ENCODE assay signal across 19 cellular contexts in the genomic region with DNA sequence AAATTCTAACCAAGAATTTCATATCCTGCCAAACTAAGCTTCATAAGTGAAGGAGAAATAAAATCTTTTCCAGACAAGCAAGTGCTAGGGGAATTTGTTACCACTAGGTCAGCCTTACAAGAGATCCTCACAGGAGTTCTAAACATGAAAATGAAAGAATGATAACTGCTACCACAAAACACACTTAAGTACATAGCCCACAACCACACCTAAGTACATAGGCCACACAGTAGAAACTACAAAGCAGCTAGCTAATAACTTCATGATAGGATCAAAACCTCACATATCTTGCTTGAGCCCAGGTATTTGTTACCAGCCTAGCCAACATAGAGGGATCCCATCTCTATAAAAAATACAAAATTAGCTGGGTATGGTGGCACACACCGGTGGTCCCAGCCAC. TPM values are rescaled to one million over a fixed set of nuclear protein-coding genes. Genes with fewer than 3 reads are reported as not detected.
DNase-seq lines count a peak whose midpoint lies in the region; ATAC-seq, FAIRE-seq and TF ChIP-seq lines count a peak whose summit lies in the region.
"Had no signal": no experiment of that assay in that cellular context is flagged by ENCODE, and none has a peak within 500 bp of the region (broad histone marks: within the 10 kb centered on the region; RNA-seq: fewer than 3 reads in every experiment).

No MANE protein-coding gene starts in this region.

- SMC1A ChIA-PET in GM12878 (lab: Charles Lee; ENCODE audit: uncharacterized antibody, unreplicated experiment) = interaction anchor here (0.8 kb wide), 1 partner anchor 12 kb away, joined by 3 read pairs; no protein-coding TSS in a partner anchor

- no peak overlapping the region for H2BK12ac ChIP-seq in trophoblast cell (ENCODE audit: low read length)

- H3K4ac ChIP-seq in trophoblast cell (ENCODE audit: low read depth, low read length) = no peak overlapping the region

- no peak for FAIRE-seq in GM12878 (lab: Jason Lieb, UNC)
- FAIRE-seq: GM12892, GM19239, H54 had no signal

- in situ Hi-C loops in GM12878 (cut with MboI) = no loop called here
- in situ Hi-C loops in HAP-1 (cut with MboI; ENCODE audit: low sequenced_read_pairs) = no loop called here

- BruUV-seq in GM12878 (replicated peaks; lab: Mats Ljungman, UMichigan) = no TSS peak

- no peak for DNase-seq in DND-41
- no peak for DNase-seq in GM12878 (ENCODE audit: low read depth, low spot score)
- no peak for DNase-seq in NCI-H1436 (lab: John Stamatoyannopoulos, UW)
- DNase-seq in trophoblast cell = no peak
- DNase-seq in HAP-1 (ENCODE audit: low spot score in 2 of 2) = no peak
- DNase-seq: Caco-2; CD4-positive, CD25-positive, alpha-beta regulatory T cell; CD8-positive, alpha-beta T cell; DMS153; EL; GDM1; HCEC 1CT had no signal

- CTCF ChIA-PET in GM12878 (lab: Yijun Ruan, JAX) = interaction anchor here (0.6 to 0.7 kb wide), 2 partner anchors 91 to 125 kb away, joined by 3 to 4 read pairs; no protein-coding TSS in a partner anchor

- no peak overlapping the region for H4K91ac ChIP-seq in trophoblast cell (ENCODE audit: low read depth, low read length)

- no peak overlapping the region for H3K18ac ChIP-seq in trophoblast cell (ENCODE audit: low read length)

- no peak overlapping the region for H2BK120ac ChIP-seq in trophoblast cell (ENCODE audit: insufficient read depth, low read length, poor library complexity)

- no peak overlapping the region for H3K27ac ChIP-seq in DND-41 (ENCODE audit: low read length)
- no peak overlapping the region for H3K27ac ChIP-seq in GM12878 (ENCODE audit: control insufficient read depth, insufficient read depth)
- no peak overlapping the region for H3K27ac ChIP-seq in trophoblast cell (ENCODE audit: low read depth, low read length)
- H3K27ac ChIP-seq: BLaER1, C4-2B had no signal

- H3K9ac ChIP-seq in DND-41 (ENCODE audit: low read depth, low read length) (no peak overlapping the region), GM12878 (ENCODE audit: control insufficient read depth, insufficient read depth, low read length) (no peak overlapping the region), trophoblast cell (ENCODE audit: low read length) (no peak overlapping the region)
- H3K9ac ChIP-seq: BLaER1 had no signal

- H4K20me1 ChIP-seq in DND-41 (ENCODE audit: insufficient read depth, low read length) (no peaks in the 10 kb centered on the region), GM12878 (ENCODE audit: control insufficient read depth, insufficient read depth) (no peaks in the 10 kb centered on the region)
- H4K20me1 ChIP-seq: BLaER1 had no signal

- H3K79me2 ChIP-seq in DND-41 (ENCODE audit: insufficient read depth, low read length) = no peaks in the 10 kb centered on the region
- H3K79me2 ChIP-seq in GM12878 (ENCODE audit: control insufficient read depth, insufficient read depth, low read length) = no peaks in the 10 kb centered on the region
- no peaks in the 10 kb centered on the region for H3K79me2 ChIP-seq in trophoblast cell (ENCODE audit: control insufficient read depth, insufficient read depth, low read length, poor library complexity)

- 86% methylated on average over 1 of the region's 1 CpG for WGBS in GM12878 (ENCODE audit: insufficient coverage, insufficient replicate concordance, low lambda C conversion rate, missing lambda C conversion rate)
- WGBS in trophoblast cell (ENCODE audit: extremely low coverage, insufficient coverage, insufficient read length) = no CpG with 5 or more reads among the region's 1 CpG

- H3K23ac ChIP-seq in trophoblast cell (ENCODE audit: low read length) = no peak overlapping the region

- H3K4me3 ChIP-seq in DND-41 (ENCODE audit: low read depth in 1 of 2, low read length in 2 of 2) = no peak overlapping the region
- H3K4me3 ChIP-seq in GM12878 = no peak overlapping the region
- no peak overlapping the region for H3K4me3 ChIP-seq in trophoblast cell (ENCODE audit: low read depth, low read length)
- H3K4me3 ChIP-seq in HAP-1 = no peak overlapping the region
- H3K4me3 ChIP-seq: BLaER1, GM23338 had no signal

- no peak for TF ChIP-seq EP300 in GM12878 (IDR thresholded peaks at IDR 0.05; ENCODE audit: borderline replicate concordance in 1 of 2, control insufficient read depth in 1 of 2, low read depth in 2 of 2, low read length in 2 of 2)

- no peaks in the 10 kb centered on the region for H3K27me3 ChIP-seq in DND-41 (ENCODE audit: insufficient read depth, low read length, poor library complexity)
- H3K27me3 ChIP-seq in GM12878 (replicated peaks in 1 of 2; ENCODE audit: control insufficient read depth in 2 of 2, insufficient read depth in 2 of 2, low read length in 1 of 2) = no peaks in the 10 kb centered on the region
- H3K27me3 ChIP-seq in trophoblast cell (ENCODE audit: insufficient read depth, low read length) = no peaks in the 10 kb centered on the region
- H3K27me3 ChIP-seq in HAP-1 (ENCODE audit: low read depth) = no peaks in the 10 kb centered on the region
- H3K27me3 ChIP-seq: BLaER1 had no signal

- H3K4me2 ChIP-seq in DND-41 (ENCODE audit: insufficient read depth, low read length) (no peak overlapping the region), GM12878 (ENCODE audit: control insufficient read depth, insufficient read depth) (no peak overlapping the region), trophoblast cell (ENCODE audit: low read length) (no peak overlapping the region)
- H3K4me2 ChIP-seq: BLaER1, GM23338 had no signal

- H2AFZ ChIP-seq in DND-41 (ENCODE audit: low read depth, low read length) (no peak overlapping the region), GM12878 (ENCODE audit: control insufficient read depth, low read depth, low read length) (no peak overlapping the region), trophoblast cell (ENCODE audit: insufficient read depth, low read length, poor library complexity) (no peak overlapping the region)
- H2AFZ ChIP-seq: GM23338 had no signal

- no peak overlapping the region for H3K14ac ChIP-seq in trophoblast cell (ENCODE audit: low read length)

- H2BK5ac ChIP-seq in trophoblast cell (ENCODE audit: low read depth, low read length, poor library complexity) = no peak overlapping the region

- TF ChIP-seq RAD21 in GM12878 (IDR thresholded peaks at IDR 0.05; ENCODE audit: insufficient read depth, low read depth, low read length) = no peak

- ATAC-seq in DND-41 (ENCODE audit: insufficient read depth, low read depth) = peak; percentile 58; the same call in 2 of the 3 replicates
- peak; percentile 47 for ATAC-seq in HG02852 (IDR thresholded peaks at IDR 0.05; ENCODE audit: unreplicated experiment)
- peak; percentile 69 for ATAC-seq in GM12878
- ATAC-seq: CD8-positive, alpha-beta T cell; GM23338 had no signal

- H3K79me1 ChIP-seq in trophoblast cell (ENCODE audit: low read length) = no peaks in the 10 kb centered on the region

- TF ChIP-seq POLR2A in GM12878 (IDR thresholded peaks at IDR 0.05; ENCODE audit: low read depth, low read length) = no peak

- RAD21 ChIA-PET in GM12878 (lab: Charles Lee; ENCODE audit: unreplicated experiment) = no interaction called here

- intact Hi-C loops in GM12878 (cut with micrococcal nuclease; ENCODE audit: unreplicated experiment) = no loop called here

- H3K36me3 ChIP-seq in DND-41 (ENCODE audit: insufficient read depth, low read length) = no peaks in the 10 kb centered on the region
- H3K36me3 ChIP-seq in GM12878 (ENCODE audit: control insufficient read depth in 2 of 2, insufficient read depth in 2 of 2, low read length in 1 of 2) = no peaks in the 10 kb centered on the region
- no peaks in the 10 kb centered on the region for H3K36me3 ChIP-seq in trophoblast cell (ENCODE audit: control insufficient read depth in 1 of 2, insufficient read depth in 2 of 2, low read length in 2 of 2)
- H3K36me3 ChIP-seq in HAP-1 (replicated peaks) = no peaks in the 10 kb centered on the region
- H3K36me3 ChIP-seq: BLaER1 had no signal

- H3K9me3 ChIP-seq in DND-41 (ENCODE audit: insufficient read depth, low read length, severe bottlenecking) = peaks cover 22% of the 10 kb centered on the region
- no peaks in the 10 kb centered on the region; the same call in 1 of the 3 replicates for H3K9me3 ChIP-seq in GM12878 (replicated peaks; ENCODE audit: control insufficient read depth, insufficient read depth, low read length)
- peaks cover 4% of the 10 kb centered on the region for H3K9me3 ChIP-seq in trophoblast cell (ENCODE audit: insufficient read depth, low read depth, low read length)
- peaks cover 6% of the 10 kb centered on the region; the same call in 1 of the 2 replicates for H3K9me3 ChIP-seq in HAP-1
- H3K9me3 ChIP-seq: Caco-2 had no signal

- POLR2A ChIA-PET in GM12878 (lab: Charles Lee) = no interaction called here

- no peak for TF ChIP-seq CTCF in DND-41 (IDR thresholded peaks at IDR 0.05; ENCODE audit: borderline replicate concordance, extremely low read depth, low read length, poor library complexity, severe bottlenecking)
- no peak for TF ChIP-seq CTCF in GM12878 (IDR thresholded peaks at IDR 0.05 in 2 of 3, conservative IDR thresholded peaks at IDR 0.05 in 1 of 3; ENCODE audit: control insufficient read depth in 2 of 3, extremely low read depth in 1 of 3, insufficient read depth in 1 of 3, low read depth in 3 of 3, low read length in 3 of 3)

- no peak overlapping the region for H2AK5ac ChIP-seq in trophoblast cell (ENCODE audit: low read length)

- H3K4me1 ChIP-seq in DND-41 (ENCODE audit: insufficient read depth, low read length) (no peaks in the 10 kb centered on the region), GM12878 (ENCODE audit: control insufficient read depth, insufficient read depth, low read length) (no peaks in the 10 kb centered on the region), trophoblast cell (ENCODE audit: control insufficient read depth in 1 of 2, insufficient read depth in 2 of 2, low read length in 2 of 2) (no peaks in the 10 kb centered on the region), HAP-1 (no peaks in the 10 kb centered on the region)
- H3K4me1 ChIP-seq: BLaER1, Caco-2 had no signal

- no peak overlapping the region for H4K8ac ChIP-seq in trophoblast cell (ENCODE audit: low read depth, low read length)

- H4K12ac ChIP-seq in trophoblast cell (ENCODE audit: low read depth, low read length) = no peak overlapping the region

RNA-seq across cellular contexts. Expression of a gene that starts 50.4 kb away (rescaled TPM):
- total RNA-seq in GM12878 (2013; cell fraction: nucleolus; rRNA removed) = 26.9 and 30.8 TPM in 2 replicates
- total RNA-seq in GM12878 (2014; rRNA removed) (4.8 and 7.6 TPM in 2 replicates), GM12878 (2014; rRNA removed; fragmentation: Illumina TruSeq; extraction: Trizol) (6.4 and 6.7 TPM in 2 replicates), GM12878 (2021) (3.7 and 4.3 TPM in 2 replicates)
- polyA plus RNA-seq in GM12878 (2011; ENCODE audit: low read depth) = 0.71 TPM
- polyA plus RNA-seq in GM12878 (2011; rRNA removed) (4.5 and 7.5 TPM in 2 replicates), GM12878 (2014; fragmentation: Illumina TruSeq; extraction: Trizol) (4.0 and 4.5 TPM in 2 replicates), GM12878 (2014; fragmentation: Nextera tagmentation; extraction: Ambion mirVana) (1 to 10 TPM; 2.3 to 2.6 TPM), GM12878 (2014; rRNA removed) (2.7 and 3.4 TPM in 2 replicates), GM12878 (2016; fragmentation: Nextera tagmentation; extraction: Ambion mirVana) (1 to 10 TPM; 2.3 to 3.0 TPM)
- polyA plus RNA-seq in GM12878 (2011; cell fraction: cytosol; rRNA removed) = 1.9 and 2.6 TPM in 2 replicates
- 4.3 and 4.4 TPM in 2 replicates for polyA plus RNA-seq in GM12878 (2011; cell fraction: nucleus; rRNA removed)
- 1.8 and 2.0 TPM in 2 replicates for polyA plus RNA-seq in GM12878 (2012)
- 9.8 and 10.0 TPM in 2 replicates for polyA minus RNA-seq in GM12878 (2011; rRNA and poly(A)+ RNA removed)
- polyA minus RNA-seq in GM12878 (2011; cell fraction: cytosol; rRNA and poly(A)+ RNA removed) = 2.1 and 2.3 TPM in 2 replicates
- 10.9 and 16.7 TPM in 2 replicates for polyA minus RNA-seq in GM12878 (2011; cell fraction: nucleus; rRNA and poly(A)+ RNA removed)
- polyA plus RNA-seq in trophoblast cell (2013) = 0.92 and 0.97 TPM in 2 replicates
